In genomic region chr12:122752464-122753212, GRCh38 we compare ENCODE assay signal across 1 cellular context.
A peak's percentile ranks its signal among the peaks of the same experiment; 100 is the strongest.
TF ChIP-seq lines count a peak whose summit lies in the region.

A gene with protein sequence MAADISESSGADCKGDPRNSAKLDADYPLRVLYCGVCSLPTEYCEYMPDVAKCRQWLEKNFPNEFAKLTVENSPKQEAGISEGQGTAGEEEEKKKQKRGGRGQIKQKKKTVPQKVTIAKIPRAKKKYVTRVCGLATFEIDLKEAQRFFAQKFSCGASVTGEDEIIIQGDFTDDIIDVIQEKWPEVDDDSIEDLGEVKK (plus strand): TSS chr12:122752824. CDS start chr12:122753702, 878 bp downstream.

TF ChIP-seq in HepG2, 621 proteins besides CTCF, POLR2A, EP300 and RAD21 (continued from another document and continues in another):
- TF ChIP-seq, protein P1, sequence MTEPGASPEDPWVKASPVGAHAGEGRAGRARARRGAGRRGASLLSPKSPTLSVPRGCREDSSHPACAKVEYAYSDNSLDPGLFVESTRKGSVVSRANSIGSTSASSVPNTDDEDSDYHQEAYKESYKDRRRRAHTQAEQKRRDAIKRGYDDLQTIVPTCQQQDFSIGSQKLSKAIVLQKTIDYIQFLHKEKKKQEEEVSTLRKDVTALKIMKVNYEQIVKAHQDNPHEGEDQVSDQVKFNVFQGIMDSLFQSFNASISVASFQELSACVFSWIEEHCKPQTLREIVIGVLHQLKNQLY (CRISPR knock-in tag; IDR thresholded peaks at IDR 0.05) = peak; percentile 75
- TF ChIP-seq PRMT3 (CRISPR knock-in tag; IDR thresholded peaks at IDR 0.05; ENCODE audit: borderline replicate concordance, low read depth) = no peak
- no peak for TF ChIP-seq ZBTB14 (CRISPR knock-in tag; IDR thresholded peaks at IDR 0.05)
- TF ChIP-seq ZNF841 (CRISPR knock-in tag; IDR thresholded peaks at IDR 0.05; ENCODE audit: borderline replicate concordance) = no peak
- no peak for TF ChIP-seq RORA (CRISPR knock-in tag; IDR thresholded peaks at IDR 0.05)
- no peak for TF ChIP-seq SRSF4 (IDR thresholded peaks at IDR 0.05; ENCODE audit: low read depth, low read length, poor library complexity, severe bottlenecking)
- no peak for TF ChIP-seq PCBP1 (IDR thresholded peaks at IDR 0.05; ENCODE audit: borderline replicate concordance, low read depth, low read length)
- TF ChIP-seq EEA1 (CRISPR knock-in tag; IDR thresholded peaks at IDR 0.05; ENCODE audit: borderline replicate concordance) = peak; percentile 77; the same call in 1 of the 2 replicates
- TF ChIP-seq ZNF569 (CRISPR knock-in tag; IDR thresholded peaks at IDR 0.05; ENCODE audit: borderline replicate concordance) = 0 out of 2 replicates have a peak, but pooled peaks have one; percentile 64
- TF ChIP-seq REL (CRISPR knock-in tag; conservative IDR thresholded peaks at IDR 0.05) = no peak
- TF ChIP-seq, protein P2, sequence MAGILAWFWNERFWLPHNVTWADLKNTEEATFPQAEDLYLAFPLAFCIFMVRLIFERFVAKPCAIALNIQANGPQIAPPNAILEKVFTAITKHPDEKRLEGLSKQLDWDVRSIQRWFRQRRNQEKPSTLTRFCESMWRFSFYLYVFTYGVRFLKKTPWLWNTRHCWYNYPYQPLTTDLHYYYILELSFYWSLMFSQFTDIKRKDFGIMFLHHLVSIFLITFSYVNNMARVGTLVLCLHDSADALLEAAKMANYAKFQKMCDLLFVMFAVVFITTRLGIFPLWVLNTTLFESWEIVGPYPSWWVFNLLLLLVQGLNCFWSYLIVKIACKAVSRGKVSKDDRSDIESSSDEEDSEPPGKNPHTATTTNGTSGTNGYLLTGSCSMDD (CRISPR knock-in tag; IDR thresholded peaks at IDR 0.05) = no peak
- TF ChIP-seq ZNF17 (CRISPR knock-in tag; IDR thresholded peaks at IDR 0.05) = no peak
- peak; percentile 98 for TF ChIP-seq ZFY (CRISPR knock-in tag; IDR thresholded peaks at IDR 0.05)
- TF ChIP-seq, protein P3, sequence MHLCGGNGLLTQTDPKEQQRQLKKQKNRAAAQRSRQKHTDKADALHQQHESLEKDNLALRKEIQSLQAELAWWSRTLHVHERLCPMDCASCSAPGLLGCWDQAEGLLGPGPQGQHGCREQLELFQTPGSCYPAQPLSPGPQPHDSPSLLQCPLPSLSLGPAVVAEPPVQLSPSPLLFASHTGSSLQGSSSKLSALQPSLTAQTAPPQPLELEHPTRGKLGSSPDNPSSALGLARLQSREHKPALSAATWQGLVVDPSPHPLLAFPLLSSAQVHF (CRISPR knock-in tag; IDR thresholded peaks at IDR 0.05) = 0 out of 2 replicates have a peak, but pooled peaks have one; percentile 12
- no peak for TF ChIP-seq E2F5 (CRISPR knock-in tag; conservative IDR thresholded peaks at IDR 0.05)
- no peak for TF ChIP-seq ARNT (IDR thresholded peaks at IDR 0.05)
- TF ChIP-seq ETV5 (CRISPR knock-in tag; IDR thresholded peaks at IDR 0.05; ENCODE audit: borderline replicate concordance) = peak; percentile 92
- no peak for TF ChIP-seq SATB2 (CRISPR knock-in tag; IDR thresholded peaks at IDR 0.05)
- TF ChIP-seq ZNF333 (CRISPR knock-in tag; IDR thresholded peaks at IDR 0.05; ENCODE audit: borderline replicate concordance) = no peak
- TF ChIP-seq SMAD9 (CRISPR knock-in tag; IDR thresholded peaks at IDR 0.05) = no peak; the same call in 1 of the 2 replicates
- TF ChIP-seq ZBTB7A (CRISPR knock-in tag; IDR thresholded peaks at IDR 0.05) = no peak
- TF ChIP-seq, protein P4, sequence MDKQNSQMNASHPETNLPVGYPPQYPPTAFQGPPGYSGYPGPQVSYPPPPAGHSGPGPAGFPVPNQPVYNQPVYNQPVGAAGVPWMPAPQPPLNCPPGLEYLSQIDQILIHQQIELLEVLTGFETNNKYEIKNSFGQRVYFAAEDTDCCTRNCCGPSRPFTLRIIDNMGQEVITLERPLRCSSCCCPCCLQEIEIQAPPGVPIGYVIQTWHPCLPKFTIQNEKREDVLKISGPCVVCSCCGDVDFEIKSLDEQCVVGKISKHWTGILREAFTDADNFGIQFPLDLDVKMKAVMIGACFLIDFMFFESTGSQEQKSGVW (CRISPR knock-in tag; IDR thresholded peaks at IDR 0.05; ENCODE audit: borderline replicate concordance) = no peak
- TF ChIP-seq, protein P5, sequence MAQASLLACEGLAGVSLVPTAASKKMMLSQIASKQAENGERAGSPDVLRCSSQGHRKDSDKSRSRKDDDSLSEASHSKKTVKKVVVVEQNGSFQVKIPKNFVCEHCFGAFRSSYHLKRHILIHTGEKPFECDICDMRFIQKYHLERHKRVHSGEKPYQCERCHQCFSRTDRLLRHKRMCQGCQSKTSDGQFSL (CRISPR knock-in tag; IDR thresholded peaks at IDR 0.05) = no peak
- peak; percentile 72; the same call in 1 of the 2 replicates for TF ChIP-seq ZKSCAN8 (CRISPR knock-in tag; IDR thresholded peaks at IDR 0.05; ENCODE audit: borderline replicate concordance)
- TF ChIP-seq ZXDC (CRISPR knock-in tag; IDR thresholded peaks at IDR 0.05) = no peak
- TF ChIP-seq ZNF496 (CRISPR knock-in tag; IDR thresholded peaks at IDR 0.05; ENCODE audit: insufficient replicate concordance) = no peak
- TF ChIP-seq PAXIP1 (CRISPR knock-in tag; conservative IDR thresholded peaks at IDR 0.05) = peak; percentile 56
- peak; percentile 68; the same call in 1 of the 2 replicates for TF ChIP-seq BORCS8-MEF2B (CRISPR knock-in tag; IDR thresholded peaks at IDR 0.05)
- no peak for TF ChIP-seq FOXM1 (CRISPR knock-in tag; IDR thresholded peaks at IDR 0.05)
- TF ChIP-seq NCOA2 (CRISPR knock-in tag; IDR thresholded peaks at IDR 0.05) = peak; percentile 59
- TF ChIP-seq NFKB2 (CRISPR knock-in tag; IDR thresholded peaks at IDR 0.05; ENCODE audit: borderline replicate concordance) = peak; percentile 84; the same call in 1 of the 2 replicates
- TF ChIP-seq MAFF (IDR thresholded peaks at IDR 0.05; ENCODE audit: low read depth, low read length) = peak; percentile 19; the same call in 1 of the 2 replicates
- peak; percentile 98 for TF ChIP-seq ELF1 (CRISPR knock-in tag; IDR thresholded peaks at IDR 0.05)
- peak; percentile 98 for TF ChIP-seq ZMYM4 (CRISPR knock-in tag; IDR thresholded peaks at IDR 0.05)
- TF ChIP-seq LCORL (IDR thresholded peaks at IDR 0.05) = no peak
- peak; percentile 91 for TF ChIP-seq LCORL (CRISPR knock-in tag; IDR thresholded peaks at IDR 0.05)
- TF ChIP-seq ZNF121 (CRISPR knock-in tag; IDR thresholded peaks at IDR 0.05) = no peak
- TF ChIP-seq PAX8 (CRISPR knock-in tag; IDR thresholded peaks at IDR 0.05; ENCODE audit: borderline replicate concordance) = no peak
- no peak for TF ChIP-seq FOXK2 (IDR thresholded peaks at IDR 0.05)
- TF ChIP-seq FOXK1 (CRISPR knock-in tag; IDR thresholded peaks at IDR 0.05; ENCODE audit: borderline replicate concordance, low read depth) = peak; percentile 77; the same call in 1 of the 2 replicates
- TF ChIP-seq HMGXB4 (CRISPR knock-in tag; IDR thresholded peaks at IDR 0.05; ENCODE audit: borderline replicate concordance in 1 of 2, low read depth in 1 of 2) = peak; percentile 86 to 92
- TF ChIP-seq YY1 (IDR thresholded peaks at IDR 0.05; ENCODE audit: insufficient read depth, insufficient replicate concordance, low read depth, low read length) = peak; percentile 69
- 0 out of 2 replicates have a peak, but pooled peaks have one; percentile 33 for TF ChIP-seq ZNF670 (CRISPR knock-in tag; IDR thresholded peaks at IDR 0.05; ENCODE audit: borderline replicate concordance)
- TF ChIP-seq ZNF556 (CRISPR knock-in tag; IDR thresholded peaks at IDR 0.05; ENCODE audit: borderline replicate concordance) = peak; percentile 41; the same call in 1 of the 2 replicates
- TF ChIP-seq CHD2 (IDR thresholded peaks at IDR 0.05; ENCODE audit: low read depth, low read length) = peak; percentile 100
- no peak for TF ChIP-seq TRAFD1 (CRISPR knock-in tag; IDR thresholded peaks at IDR 0.05; ENCODE audit: borderline replicate concordance)
- TF ChIP-seq ATF5 (CRISPR knock-in tag; IDR thresholded peaks at IDR 0.05; ENCODE audit: low read depth) = no peak
- TF ChIP-seq ZBTB21 (CRISPR knock-in tag; IDR thresholded peaks at IDR 0.05) = no peak
- peak; percentile 75 for TF ChIP-seq AGO2 (optimal IDR thresholded peaks at IDR 0.05; ENCODE audit: low read depth, low read length)
